ENCODE assay signal across 9 cellular contexts in the genomic region with DNA sequence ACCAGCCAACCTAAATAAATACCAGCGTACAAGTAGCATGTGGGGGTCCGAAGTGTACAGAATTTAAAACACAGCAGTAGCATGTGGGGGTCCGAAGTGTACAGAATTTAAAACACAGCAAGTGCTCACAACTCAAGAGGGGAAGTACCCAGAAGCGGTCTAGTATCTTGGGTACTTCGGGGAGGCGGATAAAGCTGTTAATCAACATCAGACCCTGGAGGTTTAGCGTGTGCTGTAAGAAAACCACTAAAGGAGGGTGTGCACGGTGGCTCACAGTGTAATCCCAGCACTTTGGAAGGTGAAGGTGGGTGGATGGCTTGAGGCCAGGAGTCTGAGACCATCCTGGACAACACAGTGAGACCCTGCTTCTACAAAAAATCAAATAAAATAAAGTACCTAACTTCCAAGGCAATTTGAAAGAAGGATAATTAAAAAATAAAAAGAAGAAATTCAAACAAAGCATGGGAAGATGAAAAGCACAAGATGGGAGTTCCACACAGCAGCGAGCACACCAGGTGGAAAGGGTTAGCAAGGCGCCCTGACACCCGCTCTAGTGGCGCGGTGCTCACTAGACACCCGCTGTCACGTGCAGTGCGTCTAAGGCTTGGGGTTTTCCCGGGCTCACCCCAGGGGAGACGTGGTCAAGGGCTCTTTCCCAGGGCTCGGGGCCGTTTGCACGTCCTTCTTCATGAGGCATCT. TPM values are rescaled to one million over a fixed set of nuclear protein-coding genes. Genes with fewer than 3 reads are reported as not detected.
DNase-seq lines count a peak whose midpoint lies in the region; ATAC-seq and TF ChIP-seq lines count a peak whose summit lies in the region.
"Had no signal": no experiment of that assay in that cellular context is flagged by ENCODE, and none has a peak within 500 bp of the region (broad histone marks: within the 10 kb centered on the region; RNA-seq: fewer than 3 reads in every experiment).

No MANE protein-coding gene starts in this region.

- no peaks in the 10 kb centered on the region for H3K27me3 ChIP-seq in neural progenitor cell
- H3K27me3 ChIP-seq: SJSA1 had no signal

- no peak overlapping the region for H3K4me2 ChIP-seq in neural progenitor cell

- H3K9me3 Mint-ChIP-seq in endothelial cell (ENCODE audit: unreplicated experiment): no peaks in the 10 kb centered on the region
- no peaks in the 10 kb centered on the region for H3K9me3 Mint-ChIP-seq in neural progenitor cell

- H2AFZ ChIP-seq in neural progenitor cell (replicated peaks): no peak overlapping the region

- DNase-seq in endothelial cell (ENCODE audit: low spot score) (no peak), GM03348 (ENCODE audit: low spot score) (no peak), NCI-H526 treated with DMSO at 0.1 percent for 48 hours (lab: John Stamatoyannopoulos, UW) (no peak), neural progenitor cell (ENCODE audit: low spot score) (no peak)
- no peak for DNase-seq in stimulated activated naive CD4-positive, alpha-beta T cell treated with Interleukin-2 at 50 U/mL for 16 hours (lab: John Stamatoyannopoulos, UW)

- no peaks in the 10 kb centered on the region for H3K36me3 ChIP-seq in neural progenitor cell
- H3K36me3 ChIP-seq: SJSA1 had no signal

- H3K27ac Mint-ChIP-seq in endothelial cell (ENCODE audit: unreplicated experiment) (peak overlapping the region; percentile 28), neural progenitor cell (no peak overlapping the region)

- peaks cover 4% of the 10 kb centered on the region for H3K4me1 ChIP-seq in neural progenitor cell
- H3K4me1 ChIP-seq: SJSA1 had no signal

- H3K4me1 Mint-ChIP-seq in endothelial cell (ENCODE audit: unreplicated experiment) (peaks cover 12% of the 10 kb centered on the region), neural progenitor cell (peaks cover 25% of the 10 kb centered on the region)

- no peaks in the 10 kb centered on the region for H3F3A ChIP-seq in neural progenitor cell (ENCODE audit: low read depth)

- no peaks in the 10 kb centered on the region for H3K36me3 Mint-ChIP-seq in endothelial cell (ENCODE audit: low read depth, unreplicated experiment)
- H3K36me3 Mint-ChIP-seq in neural progenitor cell: no peaks in the 10 kb centered on the region

- no peak overlapping the region for H3K4me3 Mint-ChIP-seq in endothelial cell (ENCODE audit: unreplicated experiment)
- no peak overlapping the region for H3K4me3 Mint-ChIP-seq in neural progenitor cell

- H3K9me3 ChIP-seq in neural progenitor cell (ENCODE audit: low read depth): no peaks in the 10 kb centered on the region
- H3K9me3 ChIP-seq: SJSA1 had no signal

- no peaks in the 10 kb centered on the region for H3K79me2 ChIP-seq in neural progenitor cell (ENCODE audit: low read depth)

- no peak overlapping the region for H3K9ac ChIP-seq in neural progenitor cell

- ATAC-seq in GM18519 (IDR thresholded peaks at IDR 0.05; ENCODE audit: low FRiP score, unreplicated experiment) (peak; percentile 67), GM21381 (IDR thresholded peaks at IDR 0.05; ENCODE audit: unreplicated experiment) (peak; percentile 81), HG03135 (IDR thresholded peaks at IDR 0.05; ENCODE audit: unreplicated experiment) (peak; percentile 74)

- H3K27ac ChIP-seq in neural progenitor cell: no peak overlapping the region
- H3K27ac ChIP-seq: SJSA1 had no signal

- TF ChIP-seq CTCF in endothelial cell (IDR thresholded peaks at IDR 0.05; ENCODE audit: unreplicated experiment) (no peak), neural progenitor cell (IDR thresholded peaks at IDR 0.05) (no peak)

- no peak overlapping the region for H3K4me3 ChIP-seq in neural progenitor cell
- H3K4me3 ChIP-seq: SJSA1 had no signal

- H4K20me1 ChIP-seq in neural progenitor cell (ENCODE audit: low read depth): peaks cover 73% of the 10 kb centered on the region

- no peaks in the 10 kb centered on the region for H3K27me3 Mint-ChIP-seq in endothelial cell (ENCODE audit: unreplicated experiment)
- peaks cover 7% of the 10 kb centered on the region for H3K27me3 Mint-ChIP-seq in neural progenitor cell (ENCODE audit: insufficient read depth, low read depth)

RNA-seq across cellular contexts. Expression of a gene that starts 35.0 kb away (rescaled TPM):
- 37.5 TPM for total RNA-seq in endothelial cell (ENCODE audit: unreplicated experiment)
- total RNA-seq in neural progenitor cell (ENCODE audit: low replicate concordance): 8.0 and 17.6 TPM in 2 replicates

RNA-seq across cellular contexts. Expression of a gene that starts 50.5 kb away (rescaled TPM):
- 2.2 TPM for total RNA-seq in endothelial cell (ENCODE audit: unreplicated experiment)
- total RNA-seq in neural progenitor cell (ENCODE audit: low replicate concordance): 0.09 and 0.28 TPM in 2 replicates
